Comparison of ENCODE assay signal across 11 cellular contexts in the genomic region with DNA sequence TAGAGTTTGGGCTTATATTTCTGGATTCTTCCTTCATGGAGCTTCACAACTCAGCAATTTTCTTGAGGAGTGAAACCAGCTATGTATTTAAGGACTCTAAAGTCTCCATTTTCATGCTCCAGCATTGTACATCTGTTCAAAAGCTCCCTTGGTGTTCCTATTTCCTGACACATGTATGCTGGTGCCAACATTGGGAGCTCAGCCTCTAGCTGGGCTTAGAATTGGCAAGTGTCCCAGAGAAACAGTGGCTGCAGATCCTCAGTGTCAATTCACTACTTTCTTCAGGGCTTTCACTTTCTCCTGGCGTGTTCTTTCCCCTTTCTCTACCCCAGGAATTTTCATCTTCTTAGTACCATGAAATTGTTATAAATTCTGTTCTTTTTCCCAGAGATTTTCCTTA.
DNase-seq lines count a peak whose midpoint lies in the region; ATAC-seq, FAIRE-seq and TF ChIP-seq lines count a peak whose summit lies in the region.
"Had no signal": no experiment of that assay in that cellular context is flagged by ENCODE, and none has a peak within 500 bp of the region (broad histone marks: within the 10 kb centered on the region; RNA-seq: fewer than 3 reads in every experiment).

No MANE protein-coding gene starts in this region.

- POLR2A ChIA-PET in Caco-2 (lab: Charles Lee): no interaction called here

- no peaks in the 10 kb centered on the region for H3K9me3 Mint-ChIP-seq in Caco-2 (ENCODE audit: unreplicated experiment)
- H3K9me3 Mint-ChIP-seq in activated CD8-positive, alpha-beta memory T cell treated with anti-CD3 and anti-CD28 coated beads, Interleukin-2, amount 10 ng/mL, durations not matched to agents 7 days and 5 days (ENCODE audit: low read depth): no peaks in the 10 kb centered on the region
- H3K9me3 Mint-ChIP-seq: central memory CD8-positive, alpha-beta T cell; WTC11 had no signal

- CTCF ChIA-PET in Caco-2 (lab: Charles Lee): interaction anchor here (1.4 kb wide), 1 partner anchor 72 kb away, joined by 4 read pairs; no protein-coding TSS in a partner anchor
- CTCF ChIA-PET in activated CD8-positive, alpha-beta memory T cell treated with anti-CD3 and anti-CD28 coated beads, Interleukin-2, amount 10 ng/mL, durations not matched to agents 7 days and 5 days (lab: Charles Lee): interaction anchor here (0.7 to 2.0 kb wide), 3 partner anchors 44 to 130 kb away, joined by 3 to 12 read pairs (median 6); no protein-coding TSS in a partner anchor

- no peak overlapping the region for H3K4me3 Mint-ChIP-seq in Caco-2 (ENCODE audit: unreplicated experiment)
- no peak overlapping the region for H3K4me3 Mint-ChIP-seq in activated CD8-positive, alpha-beta memory T cell treated with anti-CD3 and anti-CD28 coated beads, Interleukin-2, amount 10 ng/mL, durations not matched to agents 7 days and 5 days
- H3K4me3 Mint-ChIP-seq: central memory CD8-positive, alpha-beta T cell; WTC11 had no signal

- H3K27me3 ChIP-seq in small intestine (ENCODE audit: control insufficient read depth in 2 of 2, insufficient read depth in 2 of 2, low read length in 2 of 2) (peaks cover 0 to 7% of the 10 kb centered on the region in 2 donors), Caco-2 (replicated peaks; ENCODE audit: control insufficient read depth, insufficient read depth, low read length) (no peaks in the 10 kb centered on the region; the same call in 1 of the 2 replicates)

- no peaks in the 10 kb centered on the region for H3K4me1 Mint-ChIP-seq in Caco-2 (ENCODE audit: low read depth, unreplicated experiment)
- peaks cover 3% of the 10 kb centered on the region for H3K4me1 Mint-ChIP-seq in activated CD8-positive, alpha-beta memory T cell treated with anti-CD3 and anti-CD28 coated beads, Interleukin-2, amount 10 ng/mL, durations not matched to agents 7 days and 5 days

- H3K9me3 ChIP-seq in small intestine (ENCODE audit: control insufficient read depth, low read depth): no peaks in the 10 kb centered on the region
- no peaks in the 10 kb centered on the region for H3K9me3 ChIP-seq in Caco-2

- DNase-seq in Kasumi-1 (lab: John Stamatoyannopoulos, UW) (peak; percentile 24 to 30), SK-MEL-5 (ENCODE audit: low read depth, low spot score) (peak; percentile 40), head of caudate nucleus (peak in 28 of 42 donors; percentile 4 to 73 (median 36)), small intestine (peak; percentile 2), Caco-2 (no peak)
- no peak for DNase-seq in activated CD8-positive, alpha-beta memory T cell treated with anti-CD3 and anti-CD28 coated beads, Interleukin-2, amount 10 ng/mL, durations not matched to agents 7 days and 5 days
- DNase-seq: NCI-H1048 had no signal

- H3K27ac ChIP-seq in small intestine (ENCODE audit: low read depth in 1 of 2, low read length in 1 of 2): no peak overlapping the region

- no peak for TF ChIP-seq CTCF in Caco-2 (IDR thresholded peaks at IDR 0.05; ENCODE audit: insufficient read depth in 1 of 2, low read depth in 1 of 2, low read length in 1 of 2, severe bottlenecking in 1 of 2, unreplicated experiment in 1 of 2)

- no peak for FAIRE-seq in small intestine (lab: Jason Lieb, UNC)

- H3K27me3 Mint-ChIP-seq in Caco-2 (ENCODE audit: insufficient read depth, unreplicated experiment): peaks cover 19% of the 10 kb centered on the region
- peaks cover 61% of the 10 kb centered on the region for H3K27me3 Mint-ChIP-seq in activated CD8-positive, alpha-beta memory T cell treated with anti-CD3 and anti-CD28 coated beads, Interleukin-2, amount 10 ng/mL, durations not matched to agents 7 days and 5 days

- H3K36me3 ChIP-seq in small intestine (ENCODE audit: control insufficient read depth in 2 of 2, insufficient read depth in 2 of 2, low read length in 2 of 2) (no peaks in the 10 kb centered on the region), Caco-2 (ENCODE audit: control insufficient read depth, insufficient read depth, low read length) (no peaks in the 10 kb centered on the region)

- no peaks in the 10 kb centered on the region for H3K36me3 Mint-ChIP-seq in Caco-2 (ENCODE audit: insufficient read depth, unreplicated experiment)
- no peaks in the 10 kb centered on the region for H3K36me3 Mint-ChIP-seq in activated CD8-positive, alpha-beta memory T cell treated with anti-CD3 and anti-CD28 coated beads, Interleukin-2, amount 10 ng/mL, durations not matched to agents 7 days and 5 days
- H3K36me3 Mint-ChIP-seq: WTC11 had no signal

- H3K4me1 ChIP-seq in small intestine (ENCODE audit: control insufficient read depth in 2 of 2, insufficient read depth in 1 of 2, low read depth in 1 of 2, low read length in 1 of 2) (no peaks in the 10 kb centered on the region), Caco-2 (no peaks in the 10 kb centered on the region)

- in situ Hi-C loops in SK-MEL-5 (cut with HindIII; ENCODE audit: low pct_unique_long_range_greater_than_20kb, low sequenced_read_pairs): no loop called here

- ATAC-seq in GM19455 (IDR thresholded peaks at IDR 0.05; ENCODE audit: unreplicated experiment) (no peak), HG02623 (IDR thresholded peaks at IDR 0.05; ENCODE audit: unreplicated experiment) (no peak)
- no peak for ATAC-seq in activated CD8-positive, alpha-beta memory T cell treated with anti-CD3 and anti-CD28 coated beads, Interleukin-2, amount 10 ng/mL, durations not matched to agents 7 days and 5 days
- ATAC-seq: WTC11 had no signal

- H3K4me3 ChIP-seq in small intestine (ENCODE audit: low read depth in 1 of 2, low read length in 2 of 2) (no peak overlapping the region), Caco-2 (ENCODE audit: low read depth, low read length) (no peak overlapping the region)

- intact Hi-C loops in head of caudate nucleus (cut with DNase I): no loop called here
- intact Hi-C loops in Caco-2 (cut with micrococcal nuclease; ENCODE audit: unreplicated experiment): no loop called here

- no TSS peak for BruUV-seq in Caco-2 (replicated peaks; lab: Mats Ljungman, UMichigan)

- H3K27ac Mint-ChIP-seq in Caco-2 (ENCODE audit: unreplicated experiment): no peak overlapping the region
- no peak overlapping the region for H3K27ac Mint-ChIP-seq in activated CD8-positive, alpha-beta memory T cell treated with anti-CD3 and anti-CD28 coated beads, Interleukin-2, amount 10 ng/mL, durations not matched to agents 7 days and 5 days
- H3K27ac Mint-ChIP-seq: WTC11 had no signal

- 0 to 10% (median 0%) methylated on average over 1 of the region's 1 CpG for whole genome bisulfite sequencing in small intestine, 3 donors

Comparison
In these comparisons a context has a peak if more than half of its experiments do, and no peak if none do; other contexts are left out.
1. DNase-seq: peak in Kasumi-1 (2 of 2), SK-MEL-5 (single experiment), head of caudate nucleus (28 of 42) and small intestine (single experiment); none in Caco-2 (0 of 2) and activated CD8-positive, alpha-beta memory T cell treated with anti-CD3 and anti-CD28 coated beads, Interleukin-2, amount 10 ng/mL, durations not matched to agents 7 days and 5 days (single experiment).